25 cellular contexts compared by ENCODE assay signal in genomic region chr2:180046776-180047175, GRCh38. TPM values are rescaled to one million over a fixed set of nuclear protein-coding genes. Genes with fewer than 3 reads are reported as not detected.
DNase-seq lines count a peak whose midpoint lies in the region; ATAC-seq and TF ChIP-seq lines count a peak whose summit lies in the region.
"Had no signal": no experiment of that assay in that cellular context is flagged by ENCODE, and none has a peak within 500 bp of the region (broad histone marks: within the 10 kb centered on the region; RNA-seq: fewer than 3 reads in every experiment).

No MANE protein-coding gene starts in this region.

- CTCF ChIA-PET in activated naive CD4-positive, alpha-beta T cell treated with anti-CD3 and anti-CD28 coated beads, Interleukin-2, amount 10 ng/mL, durations not matched to agents 7 days and 5 days (lab: Charles Lee): no interaction called here

- in situ Hi-C loops in GM23248 (cut with MboI): no loop called here
- in situ Hi-C loops in astrocyte of the cerebellum (cut with HindIII; ENCODE audit: low sequenced_read_pairs): no loop called here

- peaks cover 13% of the 10 kb centered on the region for H3K9me3 Mint-ChIP-seq in osteocyte (ENCODE audit: unreplicated experiment)
- no peaks in the 10 kb centered on the region for H3K9me3 Mint-ChIP-seq in activated naive CD4-positive, alpha-beta T cell treated with anti-CD3 and anti-CD28 coated beads, Interleukin-2, amount 10 ng/mL, durations not matched to agents 7 days and 5 days
- H3K9me3 Mint-ChIP-seq: HFFc6 had no signal

- no peak overlapping the region for H3K4me3 ChIP-seq in GM23248
- H3K4me3 ChIP-seq in astrocyte of the cerebellum (ENCODE audit: low read depth, low read length): no peak overlapping the region
- H3K4me3 ChIP-seq: HAP-1 had no signal

- no peaks in the 10 kb centered on the region for H4K20me1 ChIP-seq in GM23248 (ENCODE audit: insufficient read depth)

- no peaks in the 10 kb centered on the region for H3K79me2 ChIP-seq in GM23248 (ENCODE audit: insufficient read depth)

- H3K36me3 Mint-ChIP-seq in osteocyte (ENCODE audit: unreplicated experiment): peaks cover 2% of the 10 kb centered on the region
- H3K36me3 Mint-ChIP-seq in activated naive CD4-positive, alpha-beta T cell treated with anti-CD3 and anti-CD28 coated beads, Interleukin-2, amount 10 ng/mL, durations not matched to agents 7 days and 5 days: no peaks in the 10 kb centered on the region

- peak; percentile 7 for DNase-seq in GM23248
- DNase-seq in astrocyte of the cerebellum (ENCODE audit: low read depth): peak; percentile 20
- DNase-seq in fibroblast of peridontal ligament (ENCODE audit: extremely low read depth): peak; percentile 57
- no peak for DNase-seq in osteocyte (ENCODE audit: extremely low spot score, unreplicated experiment)
- DNase-seq in activated naive CD4-positive, alpha-beta T cell treated with anti-CD3 and anti-CD28 coated beads, Interleukin-2, amount 10 ng/mL, durations not matched to agents 7 days and 5 days: no peak
- DNase-seq in SIG-M5 treated with dmso at 0.1 percent for 504 hours (lab: John Stamatoyannopoulos, UW; ENCODE audit: unreplicated experiment): no peak
- no peak for DNase-seq in NCI-H446 treated with DMSO at 0.1 percent for 48 hours (lab: John Stamatoyannopoulos, UW)
- DNase-seq: Calu3, DND-41, GOT3, HFFc6, MM.1S, NCI-H1048, NCI-H1417 treated with DMSO at 0.1 percent for 48 hours, NCI-H1694 treated with DMSO at 0.1 percent for 48 hours, NCI-H2081, NCI-H2171, NCI-H345, NCI-H526, Right ventricle myocardium superior, RPMI8226 had no signal

- peaks cover 55% of the 10 kb centered on the region for H3K4me1 Mint-ChIP-seq in osteocyte (ENCODE audit: unreplicated experiment)
- no peaks in the 10 kb centered on the region for H3K4me1 Mint-ChIP-seq in activated naive CD4-positive, alpha-beta T cell treated with anti-CD3 and anti-CD28 coated beads, Interleukin-2, amount 10 ng/mL, durations not matched to agents 7 days and 5 days
- H3K4me1 Mint-ChIP-seq: IgD-negative memory B cell had no signal

- no peak for TF ChIP-seq CTCF in astrocyte of the cerebellum (IDR thresholded peaks at IDR 0.05; ENCODE audit: low read depth, low read length, missing control alignments)
- TF ChIP-seq CTCF in osteocyte (IDR thresholded peaks at IDR 0.05): no peak

- no peak overlapping the region for H3K9ac ChIP-seq in GM23248
- H3K9ac ChIP-seq: KMS-11 had no signal

- no peak for ATAC-seq in GM18502 (IDR thresholded peaks at IDR 0.05; ENCODE audit: poor library complexity, unreplicated experiment)

- H3K27ac ChIP-seq in GM23248: no peak overlapping the region
- H3K27ac ChIP-seq: KMS-11 had no signal

- H2AFZ ChIP-seq in GM23248: no peak overlapping the region

- H3F3A ChIP-seq in GM23248 (ENCODE audit: insufficient read depth): no peaks in the 10 kb centered on the region

- H3K9me3 ChIP-seq in GM23248 (ENCODE audit: low read depth): no peaks in the 10 kb centered on the region
- H3K9me3 ChIP-seq: HAP-1 had no signal

- peaks cover 7% of the 10 kb centered on the region for H3K27me3 Mint-ChIP-seq in osteocyte (ENCODE audit: unreplicated experiment)
- peaks cover 4% of the 10 kb centered on the region for H3K27me3 Mint-ChIP-seq in activated naive CD4-positive, alpha-beta T cell treated with anti-CD3 and anti-CD28 coated beads, Interleukin-2, amount 10 ng/mL, durations not matched to agents 7 days and 5 days

- no peaks in the 10 kb centered on the region for H3K36me3 ChIP-seq in GM23248 (ENCODE audit: low read depth)
- H3K36me3 ChIP-seq: HAP-1 had no signal

- H3K4me1 ChIP-seq in GM23248 (ENCODE audit: insufficient read depth): no peaks in the 10 kb centered on the region; the same call in 1 of the 2 replicates
- H3K4me1 ChIP-seq: HAP-1 had no signal

- H3K9me2 ChIP-seq in GM23248 (ENCODE audit: insufficient read depth): no peaks in the 10 kb centered on the region

- no peak overlapping the region for H3K4me3 Mint-ChIP-seq in osteocyte (ENCODE audit: unreplicated experiment)
- no peak overlapping the region for H3K4me3 Mint-ChIP-seq in activated naive CD4-positive, alpha-beta T cell treated with anti-CD3 and anti-CD28 coated beads, Interleukin-2, amount 10 ng/mL, durations not matched to agents 7 days and 5 days
- H3K4me3 Mint-ChIP-seq: HFFc6, IgD-negative memory B cell had no signal

- peak overlapping the region; percentile 84 for H3K27ac Mint-ChIP-seq in osteocyte (ENCODE audit: unreplicated experiment)
- H3K27ac Mint-ChIP-seq in activated naive CD4-positive, alpha-beta T cell treated with anti-CD3 and anti-CD28 coated beads, Interleukin-2, amount 10 ng/mL, durations not matched to agents 7 days and 5 days: no peak overlapping the region
- H3K27ac Mint-ChIP-seq: HFFc6, IgD-negative memory B cell had no signal

- no peak overlapping the region for H3K4me2 ChIP-seq in GM23248 (ENCODE audit: unreplicated experiment)
- H3K4me2 ChIP-seq: KMS-11 had no signal

- H3K27me3 ChIP-seq in GM23248 (replicated peaks; ENCODE audit: insufficient read depth): peaks cover 28% of the 10 kb centered on the region

RNA-seq across cellular contexts. Expression of gene CWC22, which starts 39.7 kb away (rescaled TPM):
- 12.4 and 17.3 TPM in 2 replicates for total RNA-seq in GM23248 (2014; rRNA removed; shearing (Covaris generic))
- polyA plus RNA-seq in GM23248 (2016; fragmentation: Nextera tagmentation; extraction: Ambion mirVana): 21.0 and 21.6 TPM in 2 replicates
- 19.4 and 20.1 TPM in 2 replicates for total RNA-seq in osteocyte

Comparison
In these comparisons a context has a peak if more than half of its experiments do, and no peak if none do; other contexts are left out.
1. DNase-seq: peak in GM23248 (single experiment), astrocyte of the cerebellum (single experiment) and fibroblast of peridontal ligament (single experiment); none in osteocyte (single experiment), activated naive CD4-positive, alpha-beta T cell treated with anti-CD3 and anti-CD28 coated beads, Interleukin-2, amount 10 ng/mL, durations not matched to agents 7 days and 5 days (single experiment), SIG-M5 treated with dmso at 0.1 percent for 504 hours (single experiment) and NCI-H446 treated with DMSO at 0.1 percent for 48 hours (single experiment).